Comparison of ENCODE assay signal across 14 cellular contexts in the genomic region with DNA sequence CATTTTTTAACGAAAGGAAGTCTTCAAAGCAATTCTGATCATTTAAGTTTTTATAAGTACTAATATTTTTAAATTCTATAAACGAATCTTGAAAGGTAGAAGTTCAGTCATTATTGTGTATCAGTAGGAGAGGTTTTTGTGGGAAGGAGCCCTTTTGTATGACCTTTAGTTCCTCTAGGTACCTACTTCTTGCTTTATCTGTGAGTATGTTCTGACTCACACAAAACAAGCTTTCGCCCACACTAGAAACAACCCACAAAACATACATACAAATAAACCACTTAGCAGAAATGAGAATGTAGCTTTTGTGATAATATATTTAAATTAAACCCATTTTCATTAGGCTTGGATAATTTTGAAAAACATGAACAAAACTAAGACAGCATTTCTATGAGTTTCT. TPM values are rescaled to one million over a fixed set of nuclear protein-coding genes. Genes with fewer than 3 reads are reported as not detected.
DNase-seq lines count a peak whose midpoint lies in the region; ATAC-seq, FAIRE-seq and TF ChIP-seq lines count a peak whose summit lies in the region.
"Had no signal": no experiment of that assay in that cellular context is flagged by ENCODE, and none has a peak within 500 bp of the region (broad histone marks: within the 10 kb centered on the region; RNA-seq: fewer than 3 reads in every experiment).

No MANE protein-coding gene starts in this region.

- no peak overlapping the region for H3K4me3 ChIP-seq in keratinocyte (ENCODE audit: control insufficient read depth in 2 of 3, extremely low read depth in 1 of 3, insufficient read depth in 2 of 3, low read depth in 1 of 3, low read length in 3 of 3)
- no peak overlapping the region for H3K4me3 ChIP-seq in Caco-2 (ENCODE audit: low read depth, low read length)
- H3K4me3 ChIP-seq: GM23338, right lobe of liver had no signal

- DNase-seq in NCI-H226 = peak; percentile 2
- DNase-seq in keratinocyte (ENCODE audit: low read depth, low spot score) = no peak
- no peak for DNase-seq in Caco-2
- no peak for DNase-seq in kidney glomerular epithelial cell (lab: John Stamatoyannopoulos, UW)
- no peak for DNase-seq in NCI-H1417 (lab: John Stamatoyannopoulos, UW)
- DNase-seq: activated CD4-positive, alpha-beta T cell treated with anti-CD3 and anti-CD28 coated beads, Interleukin-2, amount 10 ng/mL, durations not matched to agents 24 days and 14 days; CD8-positive, alpha-beta memory T cell; naive B cell; NCI-H1105 treated with DMSO at 0.1 percent for 48 hours; right lobe of liver had no signal

- ATAC-seq in GM18870 (IDR thresholded peaks at IDR 0.05; ENCODE audit: unreplicated experiment) (peak; percentile 58), HG02610 (IDR thresholded peaks at IDR 0.05; ENCODE audit: unreplicated experiment) (peak; percentile 86)
- ATAC-seq: GM23338, right lobe of liver had no signal

- intact Hi-C loops in Caco-2 (cut with micrococcal nuclease; ENCODE audit: unreplicated experiment) = no loop called here

- FAIRE-seq in keratinocyte (lab: Jason Lieb, UNC) = peak; percentile 17
- FAIRE-seq: endometrium had no signal

- H3K36me3 Mint-ChIP-seq in Caco-2 (ENCODE audit: insufficient read depth, unreplicated experiment) = peaks cover 16% of the 10 kb centered on the region

- no peaks in the 10 kb centered on the region for H3K9me3 Mint-ChIP-seq in Caco-2 (ENCODE audit: unreplicated experiment)
- H3K9me3 Mint-ChIP-seq: activated CD4-positive, alpha-beta T cell treated with anti-CD3 and anti-CD28 coated beads, Interleukin-2, amount 10 ng/mL, durations not matched to agents 24 days and 14 days; CD8-positive, alpha-beta memory T cell; GM23338; naive B cell had no signal

- no peak overlapping the region for H3K4me3 Mint-ChIP-seq in Caco-2 (ENCODE audit: unreplicated experiment)
- H3K4me3 Mint-ChIP-seq: activated CD4-positive, alpha-beta T cell treated with anti-CD3 and anti-CD28 coated beads, Interleukin-2, amount 10 ng/mL, durations not matched to agents 24 days and 14 days; CD8-positive, alpha-beta memory T cell; GM23338; naive B cell had no signal

- H3K27ac ChIP-seq in keratinocyte (ENCODE audit: control insufficient read depth, insufficient read depth, low read length) = no peak overlapping the region
- H3K27ac ChIP-seq: right lobe of liver had no signal

- no peak overlapping the region for H3K27ac Mint-ChIP-seq in Caco-2 (ENCODE audit: unreplicated experiment)
- H3K27ac Mint-ChIP-seq: activated CD4-positive, alpha-beta T cell treated with anti-CD3 and anti-CD28 coated beads, Interleukin-2, amount 10 ng/mL, durations not matched to agents 24 days and 14 days; GM23338; naive B cell had no signal

- no peak overlapping the region for H3K4me2 ChIP-seq in keratinocyte (ENCODE audit: control insufficient read depth, extremely low read depth, insufficient read depth, low read depth, low read length)
- H3K4me2 ChIP-seq: GM23338 had no signal

- no peak overlapping the region for H2AFZ ChIP-seq in keratinocyte (ENCODE audit: control insufficient read depth, low read length)
- H2AFZ ChIP-seq: GM23338 had no signal

- TF ChIP-seq CTCF in keratinocyte (optimal IDR thresholded peaks at IDR 0.05 in 1 of 3, IDR thresholded peaks at IDR 0.05 in 1 of 3, conservative IDR thresholded peaks at IDR 0.05 in 1 of 3; ENCODE audit: extremely low read depth in 1 of 3, insufficient read depth in 2 of 3, low read length in 3 of 3) (no peak), Caco-2 (IDR thresholded peaks at IDR 0.05; ENCODE audit: insufficient read depth in 1 of 2, low read depth in 1 of 2, low read length in 1 of 2, severe bottlenecking in 1 of 2, unreplicated experiment in 1 of 2) (no peak)

- POLR2A ChIA-PET in Caco-2 (lab: Charles Lee) = no interaction called here

- H3K4me1 Mint-ChIP-seq in Caco-2 (ENCODE audit: low read depth, unreplicated experiment) = no peaks in the 10 kb centered on the region

- no peaks in the 10 kb centered on the region for H3K9me3 ChIP-seq in keratinocyte (ENCODE audit: control insufficient read depth, low read depth, low read length)
- no peaks in the 10 kb centered on the region for H3K9me3 ChIP-seq in Caco-2
- H3K9me3 ChIP-seq: right lobe of liver had no signal

- no peaks in the 10 kb centered on the region for H4K20me1 ChIP-seq in keratinocyte (ENCODE audit: control insufficient read depth, extremely low read depth, insufficient read depth, low read length)

- peaks cover 18 to 24% of the 10 kb centered on the region in 2 experiments for H3K36me3 ChIP-seq in keratinocyte (ENCODE audit: control insufficient read depth in 2 of 2, extremely low read depth in 1 of 2, insufficient read depth in 2 of 2, low read length in 2 of 2)
- H3K36me3 ChIP-seq in Caco-2 (ENCODE audit: control insufficient read depth, insufficient read depth, low read length) = no peaks in the 10 kb centered on the region

- H3K27me3 ChIP-seq in keratinocyte (ENCODE audit: control insufficient read depth, extremely low read depth, insufficient read depth, low read length) = no peaks in the 10 kb centered on the region
- no peaks in the 10 kb centered on the region for H3K27me3 ChIP-seq in Caco-2 (replicated peaks; ENCODE audit: control insufficient read depth, insufficient read depth, low read length)
- H3K27me3 ChIP-seq: right lobe of liver had no signal

- no TSS peak for BruUV-seq in Caco-2 (replicated peaks; lab: Mats Ljungman, UMichigan)

- no peaks in the 10 kb centered on the region for H3K27me3 Mint-ChIP-seq in Caco-2 (ENCODE audit: insufficient read depth, unreplicated experiment)
- H3K27me3 Mint-ChIP-seq: activated CD4-positive, alpha-beta T cell treated with anti-CD3 and anti-CD28 coated beads, Interleukin-2, amount 10 ng/mL, durations not matched to agents 24 days and 14 days; CD8-positive, alpha-beta memory T cell; naive B cell had no signal

- CTCF ChIA-PET in Caco-2 (lab: Charles Lee) = interaction anchor here (0.6 kb wide), 1 partner anchor 100 kb away, joined by 3 read pairs; the partner anchor contains the start of gene TEX30

- H3K79me2 ChIP-seq in keratinocyte (ENCODE audit: control insufficient read depth, insufficient read depth, low read length) = peaks cover 4% of the 10 kb centered on the region

- dilution Hi-C loops in keratinocyte (cut with MboI; ENCODE audit: extremely low pct_ligation_motif_present, low sequenced_read_pairs) = no loop called here

- H3K4me1 ChIP-seq in keratinocyte (ENCODE audit: control insufficient read depth, extremely low read depth, insufficient read depth, low read length) = peaks cover 10% of the 10 kb centered on the region
- H3K4me1 ChIP-seq in Caco-2 = no peaks in the 10 kb centered on the region
- H3K4me1 ChIP-seq: right lobe of liver had no signal

- H3K9ac ChIP-seq in keratinocyte (ENCODE audit: control insufficient read depth, extremely low read depth, insufficient read depth, low read length) = no peak overlapping the region

- no peaks in the 10 kb centered on the region for H3K9me1 ChIP-seq in keratinocyte (ENCODE audit: control insufficient read depth, extremely low read depth, insufficient read depth, low read length)

RNA-seq across cellular contexts. Expression of gene ERCC5, which starts 27.8 kb away (rescaled TPM):
- 27.0 to 40.3 TPM (median 35.4 TPM) in 3 replicates for polyA plus RNA-seq in keratinocyte
- 60.6 TPM for polyA plus RNA-seq in keratinocyte (2011; ENCODE audit: low read depth)
- polyA plus RNA-seq in keratinocyte (2011; cell fraction: cytosol; rRNA removed) = 24.6 and 28.1 TPM in 2 replicates
- 55.0 and 88.2 TPM in 2 replicates for polyA plus RNA-seq in keratinocyte (2011; cell fraction: nucleus; rRNA removed)
- 29.5 and 40.7 TPM in 2 replicates for polyA plus RNA-seq in keratinocyte (2012; ENCODE audit: low replicate concordance)
- polyA minus RNA-seq in keratinocyte = 16.1 to 42.6 TPM (median 24.0 TPM) in 3 replicates
- polyA minus RNA-seq in keratinocyte (2011; cell fraction: cytosol; rRNA and poly(A)+ RNA removed) = 14.2 TPM
- polyA minus RNA-seq in keratinocyte (2011; cell fraction: nucleus; rRNA and poly(A)+ RNA removed) = 25.0 and 40.4 TPM in 2 replicates
- 29.9 and 31.4 TPM in 2 replicates for total RNA-seq in Caco-2 (2022)
